Comparison of ENCODE assay signal across 8 cellular contexts in the genomic region with DNA sequence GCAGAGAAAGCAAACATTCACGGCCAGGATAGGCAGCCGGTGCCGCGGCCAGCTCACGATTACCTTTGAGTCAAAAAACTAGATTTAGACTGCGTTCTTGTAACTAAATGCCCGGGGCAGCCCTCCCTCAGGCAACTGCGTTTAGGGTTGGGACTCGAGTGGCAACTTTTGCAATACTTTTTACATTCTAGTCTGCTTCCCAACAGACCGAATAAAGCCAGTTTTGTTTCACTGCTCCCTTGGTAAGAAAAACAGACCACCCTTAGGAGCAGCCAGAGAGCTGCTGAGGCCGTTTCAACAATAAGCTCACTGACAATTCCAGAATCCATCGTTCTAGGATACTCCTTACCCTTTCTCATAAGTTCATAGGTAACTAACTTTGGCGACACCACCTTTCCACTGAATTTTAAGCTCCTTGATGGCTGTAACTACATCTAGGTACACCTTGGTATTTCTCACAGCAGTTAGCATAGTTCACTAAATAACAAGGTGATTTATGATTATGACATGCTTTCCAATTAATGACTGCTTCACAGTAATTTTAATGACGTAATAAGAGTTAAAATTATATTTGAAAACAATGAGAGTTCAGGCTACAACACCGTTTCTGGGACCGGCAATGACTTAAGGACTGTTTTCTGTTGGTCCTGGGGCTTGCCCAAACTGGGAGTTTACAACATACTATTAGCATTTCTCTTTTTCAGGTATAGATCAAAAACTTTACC. TPM values are rescaled to one million over a fixed set of nuclear protein-coding genes. Genes with fewer than 3 reads are reported as not detected.
DNase-seq lines count a peak whose midpoint lies in the region; ATAC-seq and TF ChIP-seq lines count a peak whose summit lies in the region.

No MANE protein-coding gene starts in this region.

- no peak for TF ChIP-seq CTCF in DND-41 (IDR thresholded peaks at IDR 0.05; ENCODE audit: borderline replicate concordance, extremely low read depth, low read length, poor library complexity, severe bottlenecking)
- no peak for TF ChIP-seq CTCF in right atrium auricular region (IDR thresholded peaks at IDR 0.05)

- no peaks in the 10 kb centered on the region for H3K27me3 Mint-ChIP-seq in IgD-negative memory B cell

- H3K27ac Mint-ChIP-seq in IgD-negative memory B cell, result peak overlapping the region; percentile 88 to 100 (median 99)
- H3K27ac Mint-ChIP-seq in activated naive CD4-positive, alpha-beta T cell treated with anti-CD3 and anti-CD28 coated beads, Interleukin-2, amount 50 U/mL, for 72 hours, result peak overlapping the region; percentile 98 to 99

- DNase-seq in DND-41 (no peak), right atrium auricular region (ENCODE audit: low spot score) (no peak), sciatic nerve (ENCODE audit: low spot score) (no peak), DMS153 treated with DMSO at 0.1 percent for 48 hours (lab: John Stamatoyannopoulos, UW; ENCODE audit: unreplicated experiment) (no peak)
- no peak for DNase-seq in activated naive CD4-positive, alpha-beta T cell treated with anti-CD3 and anti-CD28 coated beads, Interleukin-2, amount 50 U/mL, for 72 hours (ENCODE audit: low spot score in 2 of 2)
- no peak for DNase-seq in activated effector memory CD4-positive, alpha-beta T cell treated with Interleukin-2 at 50 U/mL for 16 hours

- peak; percentile 3 for ATAC-seq in DND-41 (ENCODE audit: insufficient read depth, low read depth)
- ATAC-seq in activated naive CD4-positive, alpha-beta T cell treated with anti-CD3 and anti-CD28 coated beads, Interleukin-2, amount 50 U/mL, for 72 hours, result no peak
- peak; percentile 1 for ATAC-seq in sciatic nerve
- ATAC-seq in GM21381 (IDR thresholded peaks at IDR 0.05; ENCODE audit: unreplicated experiment), result no peak

- H3K4me1 ChIP-seq in DND-41 (ENCODE audit: insufficient read depth, low read length), result peaks cover 52% of the 10 kb centered on the region
- H3K4me1 ChIP-seq in right atrium auricular region, result peaks cover 0 to 40% of the 10 kb centered on the region in 2 donors

- H3K36me3 ChIP-seq in DND-41 (ENCODE audit: insufficient read depth, low read length), result peaks cover 5% of the 10 kb centered on the region; the same call in 1 of the 2 replicates
- no peaks in the 10 kb centered on the region for H3K36me3 ChIP-seq in right atrium auricular region

- no peaks in the 10 kb centered on the region for H3K9me3 Mint-ChIP-seq in IgD-negative memory B cell
- no peaks in the 10 kb centered on the region for H3K9me3 Mint-ChIP-seq in activated naive CD4-positive, alpha-beta T cell treated with anti-CD3 and anti-CD28 coated beads, Interleukin-2, amount 50 U/mL, for 72 hours

- no peaks in the 10 kb centered on the region for H3K36me3 Mint-ChIP-seq in IgD-negative memory B cell
- peaks cover 8 to 18% of the 10 kb centered on the region in 2 donors for H3K36me3 Mint-ChIP-seq in activated naive CD4-positive, alpha-beta T cell treated with anti-CD3 and anti-CD28 coated beads, Interleukin-2, amount 50 U/mL, for 72 hours

- peak overlapping the region; percentile 88 for H3K9ac ChIP-seq in DND-41 (ENCODE audit: low read depth, low read length)

- intact Hi-C loops in sciatic nerve (cut with DNase I), result no loop called here

- H3K4me2 ChIP-seq in DND-41 (ENCODE audit: insufficient read depth, low read length), result peak overlapping the region; percentile 69

- H3K4me3 Mint-ChIP-seq in IgD-negative memory B cell, result peak overlapping the region; percentile 83 to 100 (median 96)

- H3K27ac ChIP-seq in DND-41 (ENCODE audit: low read length) (peak overlapping the region; percentile 98), right atrium auricular region (peak overlapping the region; percentile 90 to 95)

- H3K27me3 ChIP-seq in DND-41 (ENCODE audit: insufficient read depth, low read length, poor library complexity) (no peaks in the 10 kb centered on the region), right atrium auricular region (no peaks in the 10 kb centered on the region)

- H3K4me1 Mint-ChIP-seq in IgD-negative memory B cell, result peaks cover 23 to 28% (median 25%) of the 10 kb centered on the region in 3 donors

- peaks cover 10% of the 10 kb centered on the region; the same call in 1 of the 2 replicates for H4K20me1 ChIP-seq in DND-41 (ENCODE audit: insufficient read depth, low read length)

- H3K9me3 ChIP-seq in DND-41 (ENCODE audit: insufficient read depth, low read length, severe bottlenecking) (no peaks in the 10 kb centered on the region), right atrium auricular region (no peaks in the 10 kb centered on the region)

- H3K79me2 ChIP-seq in DND-41 (ENCODE audit: insufficient read depth, low read length), result peaks cover 41% of the 10 kb centered on the region

- H2AFZ ChIP-seq in DND-41 (ENCODE audit: low read depth, low read length), result peak overlapping the region; percentile 66

- H3K4me3 ChIP-seq in DND-41 (ENCODE audit: low read depth in 1 of 2, low read length in 2 of 2) (peak overlapping the region; percentile 58 to 84), right atrium auricular region (peak overlapping the region; percentile 58 to 72)

RNA-seq across cellular contexts. Expression of a gene that starts 0.9 kb away (rescaled TPM):
- 16.6 TPM for polyA plus RNA-seq in IgD-negative memory B cell
- total RNA-seq in activated naive CD4-positive, alpha-beta T cell treated with anti-CD3 and anti-CD28 coated beads, Interleukin-2, amount 50 U/mL, for 72 hours, result 10 to 100 TPM; 35.9 to 62.2 TPM
- 10 to 100 TPM; 10.0 to 14.0 TPM for total RNA-seq in right atrium auricular region
- 48.4 TPM for total RNA-seq in sciatic nerve

Comparison
In these comparisons a context has a peak if more than half of its experiments do, and no peak if none do; other contexts are left out.
1. ATAC-seq: peak in DND-41 (single experiment) and sciatic nerve (single experiment); none in activated naive CD4-positive, alpha-beta T cell treated with anti-CD3 and anti-CD28 coated beads, Interleukin-2, amount 50 U/mL, for 72 hours (0 of 2) and GM21381 (single experiment).